17 cellular contexts compared by ENCODE assay signal in genomic region chr2:233442028-233442310, GRCh38.
DNase-seq lines count a peak whose midpoint lies in the region; ATAC-seq lines count a peak whose summit lies in the region.
"Had no signal": no experiment of that assay in that cellular context is flagged by ENCODE, and none has a peak within 500 bp of the region (broad histone marks: within the 10 kb centered on the region; RNA-seq: fewer than 3 reads in every experiment).

No MANE protein-coding gene starts in this region.

- no peak for ATAC-seq in activated T-cell treated with anti-CD3 and anti-CD28 coated beads, Interleukin-2, amount 50 U/mL, for 4 hours
- ATAC-seq in T-cell (replicated peaks in 1 of 4) (no peak), HG03280 (IDR thresholded peaks at IDR 0.05; ENCODE audit: unreplicated experiment) (no peak), GM19452 (IDR thresholded peaks at IDR 0.05; ENCODE audit: unreplicated experiment) (no peak)
- no peak for ATAC-seq in stimulated activated effector memory CD8-positive, alpha-beta T cell treated with anti-CD3 and anti-CD28 coated beads, Interleukin-12 subunit alpha, Interleukin-12 subunit beta, amount 100 ng/mL, for 72 hours

- peaks cover 92% of the 10 kb centered on the region for H3K36me3 Mint-ChIP-seq in activated T-cell treated with anti-CD3 and anti-CD28 coated beads, Interleukin-2, amount 50 U/mL, for 24 hours (ENCODE audit: low read depth)
- peaks cover 30% of the 10 kb centered on the region for H3K36me3 Mint-ChIP-seq in activated T-cell treated with anti-CD3 and anti-CD28 coated beads, Interleukin-2, amount 50 U/mL, for 4 hours (ENCODE audit: insufficient read depth)
- peaks cover 62% of the 10 kb centered on the region for H3K36me3 Mint-ChIP-seq in T-cell
- peaks cover 80% of the 10 kb centered on the region for H3K36me3 Mint-ChIP-seq in stimulated activated effector memory CD8-positive, alpha-beta T cell treated with anti-CD3 and anti-CD28 coated beads, Interleukin-12 subunit alpha, Interleukin-12 subunit beta, amount 100 ng/mL, for 72 hours

- peak; percentile 17 for DNase-seq in activated T-cell treated with anti-CD3 and anti-CD28 coated beads, Interleukin-2, amount 50 U/mL, for 24 hours
- no peak for DNase-seq in activated T-cell treated with anti-CD3 and anti-CD28 coated beads, Interleukin-2, amount 50 U/mL, for 4 hours
- DNase-seq in T-cell (no peak), myocyte (ENCODE audit: low read depth) (peak; percentile 62), hepatic stellate cell (ENCODE audit: low spot score) (no peak)
- DNase-seq in stimulated activated effector memory CD8-positive, alpha-beta T cell treated with anti-CD3 and anti-CD28 coated beads, Interleukin-12 subunit alpha, Interleukin-12 subunit beta, amount 100 ng/mL, for 72 hours (ENCODE audit: low spot score in 2 of 2) = no peak
- DNase-seq: DMS79 treated with DMSO at 0.1 percent for 48 hours; HCEC 1CT; hippocampal formation; IMR-90; NCI-H1417 treated with DMSO at 0.1 percent for 48 hours; OCI-M1; small intestine; stimulated activated CD4-positive, alpha-beta T cell treated with anti-CD3 and anti-CD28 coated beads, Interleukin-4, amount 100 ng/mL, for 24 hours; T1000 had no signal

- peak overlapping the region; percentile 71 for H3K27ac Mint-ChIP-seq in activated T-cell treated with anti-CD3 and anti-CD28 coated beads, Interleukin-2, amount 50 U/mL, for 24 hours
- peak overlapping the region; percentile 74 to 77 for H3K27ac Mint-ChIP-seq in T-cell
- H3K27ac Mint-ChIP-seq in stimulated activated effector memory CD8-positive, alpha-beta T cell treated with anti-CD3 and anti-CD28 coated beads, Interleukin-12 subunit alpha, Interleukin-12 subunit beta, amount 100 ng/mL, for 72 hours = peak overlapping the region; percentile 81

- CTCF ChIA-PET in T-cell (lab: Charles Lee) = interaction anchor here (0.6 to 8.2 kb wide), 8 partner anchors 17 to 132 kb away, joined by 3 to 158 read pairs (median 6); no protein-coding TSS in a partner anchor

- H3K4me3 Mint-ChIP-seq in activated T-cell treated with anti-CD3 and anti-CD28 coated beads, Interleukin-2, amount 50 U/mL, for 24 hours = no peak overlapping the region
- no peak overlapping the region for H3K4me3 Mint-ChIP-seq in activated T-cell treated with anti-CD3 and anti-CD28 coated beads, Interleukin-2, amount 50 U/mL, for 4 hours
- no peak overlapping the region for H3K4me3 Mint-ChIP-seq in T-cell
- H3K4me3 Mint-ChIP-seq in stimulated activated effector memory CD8-positive, alpha-beta T cell treated with anti-CD3 and anti-CD28 coated beads, Interleukin-12 subunit alpha, Interleukin-12 subunit beta, amount 100 ng/mL, for 72 hours = no peak overlapping the region

- no peaks in the 10 kb centered on the region for H3K9me3 Mint-ChIP-seq in activated T-cell treated with anti-CD3 and anti-CD28 coated beads, Interleukin-2, amount 50 U/mL, for 24 hours
- H3K9me3 Mint-ChIP-seq in activated T-cell treated with anti-CD3 and anti-CD28 coated beads, Interleukin-2, amount 50 U/mL, for 4 hours = no peaks in the 10 kb centered on the region
- no peaks in the 10 kb centered on the region for H3K9me3 Mint-ChIP-seq in T-cell
- no peaks in the 10 kb centered on the region for H3K9me3 Mint-ChIP-seq in stimulated activated effector memory CD8-positive, alpha-beta T cell treated with anti-CD3 and anti-CD28 coated beads, Interleukin-12 subunit alpha, Interleukin-12 subunit beta, amount 100 ng/mL, for 72 hours

- no peaks in the 10 kb centered on the region for H3K27me3 Mint-ChIP-seq in activated T-cell treated with anti-CD3 and anti-CD28 coated beads, Interleukin-2, amount 50 U/mL, for 24 hours
- H3K27me3 Mint-ChIP-seq in activated T-cell treated with anti-CD3 and anti-CD28 coated beads, Interleukin-2, amount 50 U/mL, for 4 hours (ENCODE audit: low read depth) = no peaks in the 10 kb centered on the region
- H3K27me3 Mint-ChIP-seq in T-cell = no peaks in the 10 kb centered on the region

- POLR2A ChIA-PET in T-cell (lab: Charles Lee) = no interaction called here

- peaks cover 13% of the 10 kb centered on the region for H3K4me1 Mint-ChIP-seq in activated T-cell treated with anti-CD3 and anti-CD28 coated beads, Interleukin-2, amount 50 U/mL, for 24 hours (ENCODE audit: low read depth)
- H3K4me1 Mint-ChIP-seq in activated T-cell treated with anti-CD3 and anti-CD28 coated beads, Interleukin-2, amount 50 U/mL, for 4 hours (ENCODE audit: low read depth) = peaks cover 16% of the 10 kb centered on the region
- H3K4me1 Mint-ChIP-seq in T-cell = peaks cover 23 to 31% (median 28%) of the 10 kb centered on the region in 3 donors
- H3K4me1 Mint-ChIP-seq in stimulated activated effector memory CD8-positive, alpha-beta T cell treated with anti-CD3 and anti-CD28 coated beads, Interleukin-12 subunit alpha, Interleukin-12 subunit beta, amount 100 ng/mL, for 72 hours = peaks cover 50% of the 10 kb centered on the region

Comparison
In these comparisons a context has a peak if more than half of its experiments do, and no peak if none do; other contexts are left out.
1. DNase-seq: peak in activated T-cell treated with anti-CD3 and anti-CD28 coated beads, Interleukin-2, amount 50 U/mL, for 24 hours (single experiment) and myocyte (single experiment); none in activated T-cell treated with anti-CD3 and anti-CD28 coated beads, Interleukin-2, amount 50 U/mL, for 4 hours (single experiment), T-cell (0 of 34), stimulated activated effector memory CD8-positive, alpha-beta T cell treated with anti-CD3 and anti-CD28 coated beads, Interleukin-12 subunit alpha, Interleukin-12 subunit beta, amount 100 ng/mL, for 72 hours (0 of 2) and hepatic stellate cell (single experiment).
2. Peak in every context shown above with its lines, with median percentiles within 50 percentile points of each other: H3K27ac Mint-ChIP-seq.